In the genomic region with DNA sequence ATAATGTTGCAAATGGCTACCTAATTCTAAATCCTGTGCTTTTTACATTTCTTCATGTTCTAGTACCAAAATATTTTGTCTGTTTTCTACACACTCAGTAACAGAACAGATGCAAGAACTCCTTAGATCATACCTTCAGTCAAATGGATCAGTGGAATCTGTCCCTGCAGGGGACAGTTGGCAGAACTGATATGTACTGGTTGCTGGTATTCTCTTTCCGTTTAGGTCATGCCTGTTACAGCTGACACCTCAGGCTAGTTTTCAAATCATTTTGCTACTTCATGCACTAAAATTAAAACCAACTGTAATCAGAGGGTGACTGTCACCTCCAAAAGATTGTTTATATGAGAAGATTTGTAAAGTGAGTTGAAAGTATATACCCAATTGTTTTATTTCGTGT, we compare ENCODE assay signal across 17 cellular contexts.
DNase-seq lines count a peak whose midpoint lies in the region; ATAC-seq and TF ChIP-seq lines count a peak whose summit lies in the region.
"Had no signal": no experiment of that assay in that cellular context is flagged by ENCODE, and none has a peak within 500 bp of the region (broad histone marks: within the 10 kb centered on the region; RNA-seq: fewer than 3 reads in every experiment).

No MANE protein-coding gene starts in this region.

- ATAC-seq in left ventricle myocardium superior, result peak; percentile 8
- ATAC-seq in left cardiac atrium, result no peak
- no peak for ATAC-seq in HG02678 (IDR thresholded peaks at IDR 0.05; ENCODE audit: unreplicated experiment)
- ATAC-seq: K562 had no signal

- peaks cover 32% of the 10 kb centered on the region for H3K4me1 Mint-ChIP-seq in glutamatergic neuron (ENCODE audit: low read depth, unreplicated experiment)
- H3K4me1 Mint-ChIP-seq in activated CD4-positive, alpha-beta T cell treated with anti-CD3 and anti-CD28 coated beads, Interleukin-2, amount 10 ng/mL, durations not matched to agents 24 days and 14 days, result no peaks in the 10 kb centered on the region
- H3K4me1 Mint-ChIP-seq: CD4-positive, CD25-positive, alpha-beta regulatory T cell; CD8-positive, alpha-beta memory T cell had no signal

- no peaks in the 10 kb centered on the region for H3K36me3 Mint-ChIP-seq in glutamatergic neuron (ENCODE audit: unreplicated experiment)
- no peaks in the 10 kb centered on the region for H3K36me3 Mint-ChIP-seq in activated CD4-positive, alpha-beta T cell treated with anti-CD3 and anti-CD28 coated beads, Interleukin-2, amount 10 ng/mL, durations not matched to agents 24 days and 14 days (ENCODE audit: low read depth)
- H3K36me3 Mint-ChIP-seq: CD4-positive, CD25-positive, alpha-beta regulatory T cell; CD8-positive, alpha-beta memory T cell had no signal

- TF ChIP-seq CTCF in glutamatergic neuron (IDR thresholded peaks at IDR 0.05; ENCODE audit: partially characterized antibody, unreplicated experiment), result no peak

- H3K9me3 Mint-ChIP-seq in glutamatergic neuron (ENCODE audit: unreplicated experiment), result peaks cover 11% of the 10 kb centered on the region
- H3K9me3 Mint-ChIP-seq in activated CD4-positive, alpha-beta T cell treated with anti-CD3 and anti-CD28 coated beads, Interleukin-2, amount 10 ng/mL, durations not matched to agents 24 days and 14 days, result no peaks in the 10 kb centered on the region

- intact Hi-C loops in left ventricle myocardium superior (cut with micrococcal nuclease), result no loop called here
- intact Hi-C loops in left cardiac atrium (cut with DNase I), result no loop called here
- intact Hi-C loops in activated CD4-positive, alpha-beta T cell treated with anti-CD3 and anti-CD28 coated beads, Interleukin-2, amount 10 ng/mL, durations not matched to agents 24 days and 14 days (cut with micrococcal nuclease), result no loop called here

- peaks cover 7% of the 10 kb centered on the region for H3K27me3 Mint-ChIP-seq in glutamatergic neuron (ENCODE audit: unreplicated experiment)
- no peaks in the 10 kb centered on the region for H3K27me3 Mint-ChIP-seq in activated CD4-positive, alpha-beta T cell treated with anti-CD3 and anti-CD28 coated beads, Interleukin-2, amount 10 ng/mL, durations not matched to agents 24 days and 14 days
- H3K27me3 Mint-ChIP-seq: CD4-positive, CD25-positive, alpha-beta regulatory T cell; CD8-positive, alpha-beta memory T cell had no signal

- DNase-seq in NCI-H524 (lab: John Stamatoyannopoulos, UW), result peak; percentile 5 to 46
- DNase-seq in NCI-H524 treated with DMSO at 0.1 percent for 48 hours (lab: John Stamatoyannopoulos, UW), result no peak
- DNase-seq in left ventricle myocardium superior, result no peak
- no peak for DNase-seq in left cardiac atrium
- DNase-seq in NCI-H82 treated with DMSO at 0.1 percent for 48 hours (lab: John Stamatoyannopoulos, UW; ENCODE audit: unreplicated experiment), result peak; percentile 24
- DNase-seq in glutamatergic neuron, result no peak
- DNase-seq in activated CD4-positive, alpha-beta T cell treated with anti-CD3 and anti-CD28 coated beads, Interleukin-2, amount 10 ng/mL, durations not matched to agents 24 days and 14 days, result no peak
- DNase-seq: BE2C; CD4-positive, CD25-positive, alpha-beta regulatory T cell; CD8-positive, alpha-beta memory T cell; COR-L47; DMS153; DND-41; EL; GM23248 had no signal

- H3K4me3 Mint-ChIP-seq in glutamatergic neuron (ENCODE audit: unreplicated experiment), result no peak overlapping the region
- H3K4me3 Mint-ChIP-seq in activated CD4-positive, alpha-beta T cell treated with anti-CD3 and anti-CD28 coated beads, Interleukin-2, amount 10 ng/mL, durations not matched to agents 24 days and 14 days, result no peak overlapping the region
- H3K4me3 Mint-ChIP-seq: CD4-positive, CD25-positive, alpha-beta regulatory T cell; CD8-positive, alpha-beta memory T cell had no signal

- H3K27ac Mint-ChIP-seq in glutamatergic neuron (ENCODE audit: unreplicated experiment), result peak overlapping the region; percentile 95
- H3K27ac Mint-ChIP-seq in activated CD4-positive, alpha-beta T cell treated with anti-CD3 and anti-CD28 coated beads, Interleukin-2, amount 10 ng/mL, durations not matched to agents 24 days and 14 days, result no peak overlapping the region
- H3K27ac Mint-ChIP-seq: CD4-positive, CD25-positive, alpha-beta regulatory T cell; CD8-positive, alpha-beta memory T cell had no signal

Comparison
In these comparisons a context has a peak if more than half of its experiments do, and no peak if none do; other contexts are left out.
1. DNase-seq: peak in NCI-H524 (2 of 2) and NCI-H82 treated with DMSO at 0.1 percent for 48 hours (single experiment); none in NCI-H524 treated with DMSO at 0.1 percent for 48 hours (single experiment), left ventricle myocardium superior (single experiment), left cardiac atrium (single experiment), glutamatergic neuron (single experiment) and activated CD4-positive, alpha-beta T cell treated with anti-CD3 and anti-CD28 coated beads, Interleukin-2, amount 10 ng/mL, durations not matched to agents 24 days and 14 days (single experiment).